In the genomic region with DNA sequence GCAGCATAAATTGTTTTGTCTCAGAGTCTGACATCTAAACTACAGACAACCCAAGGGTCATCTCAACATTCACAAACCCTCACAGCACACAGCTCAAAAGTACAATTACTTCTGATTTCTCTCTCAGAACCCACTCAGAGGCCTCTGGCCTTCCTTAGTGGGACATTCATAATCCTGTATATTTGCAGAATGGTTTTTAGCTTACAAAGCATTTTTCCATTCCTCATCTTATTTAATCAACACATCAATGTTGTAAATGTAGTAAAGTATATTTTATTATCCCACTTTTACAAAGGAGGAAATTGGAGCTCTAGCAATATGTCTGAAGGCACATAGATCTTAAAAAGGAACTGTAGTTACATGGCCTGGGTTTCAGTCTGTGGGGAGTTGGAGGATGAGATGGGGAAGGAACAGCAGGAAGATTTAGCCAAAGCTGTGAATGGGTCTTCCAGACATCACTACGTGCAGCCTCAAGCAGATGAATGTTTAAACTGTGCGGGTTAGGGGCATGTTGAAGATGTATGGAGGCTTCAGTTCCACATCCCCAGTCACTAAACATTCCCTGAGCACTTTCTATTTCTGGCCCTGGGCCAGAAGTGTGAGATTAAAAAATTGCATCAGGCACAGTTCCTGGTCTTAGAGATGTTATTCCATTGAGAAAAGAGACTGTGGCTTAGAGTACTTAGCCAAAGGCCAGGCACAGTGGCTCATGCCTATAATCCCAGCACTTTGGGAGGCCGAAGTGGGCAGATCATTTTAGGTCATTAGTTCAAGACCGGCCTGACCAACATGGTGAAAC, we compare ENCODE assay signal across 23 cellular contexts. TPM values are rescaled to one million over a fixed set of nuclear protein-coding genes. Genes with fewer than 3 reads are reported as not detected.
"Had no signal": no experiment of that assay in that cellular context is flagged by ENCODE, and none has a peak within 500 bp of the region (broad histone marks: within the 10 kb centered on the region; RNA-seq: fewer than 3 reads in every experiment).

No MANE protein-coding gene starts in this region.

- H3K4me3 ChIP-seq: esophagus squamous epithelium, heart right ventricle, left lung, mucosa of descending colon had no signal

- ATAC-seq: activated CD8-positive, alpha-beta T cell treated with anti-CD3 and anti-CD28 coated beads, Interleukin-2, amount 10 ng/mL, durations not matched to agents 7 days and 5 days; activated T-cell treated with anti-CD3 and anti-CD28 coated beads, Interleukin-2, amount 50 U/mL, for 72 hours; heart right ventricle; left lung; mucosa of descending colon; naive thymus-derived CD8-positive, alpha-beta T cell had no signal

- H3K4me1 ChIP-seq: left lung had no signal

- H3K27me3 ChIP-seq: esophagus squamous epithelium, heart right ventricle, left lung, neutrophil had no signal

- DNase-seq: activated CD4-positive, alpha-beta T cell treated with anti-CD3 and anti-CD28 coated beads, Interleukin-2, amount 10 ng/mL, durations not matched to agents 24 days and 14 days; activated CD4-positive, CD25-positive, alpha-beta regulatory T cell; activated CD8-positive, alpha-beta memory T cell treated with anti-CD3 and anti-CD28 coated beads, Interleukin-2, amount 50 U/mL, for 48 hours; activated CD8-positive, alpha-beta T cell treated with anti-CD3 and anti-CD28 coated beads, Interleukin-2, amount 10 ng/mL, durations not matched to agents 7 days and 5 days; activated gamma-delta T cell; activated T-cell treated with anti-CD3 and anti-CD28 coated beads, Interleukin-2, amount 50 U/mL, for 72 hours; cortex of kidney; effector CD4-positive, alpha-beta T cell; esophagus squamous epithelium; foreskin melanocyte; heart right ventricle; kidney; left lung; mammary epithelial cell; mucosa of descending colon; naive thymus-derived CD8-positive, alpha-beta T cell; retina; small intestine; stimulated activated CD4-positive, alpha-beta T cell treated with anti-CD3 and anti-CD28 coated beads, Interleukin-4, amount 100 ng/mL, for 24 hours; stimulated activated naive CD4-positive, alpha-beta T cell; substantia nigra had no signal

- H3K9me3 ChIP-seq: esophagus squamous epithelium, left lung, mucosa of descending colon, neutrophil had no signal

- H3K27ac ChIP-seq: heart right ventricle, left lung, neutrophil had no signal

- H3K36me3 ChIP-seq: esophagus squamous epithelium, heart right ventricle, left lung, neutrophil had no signal

RNA-seq across cellular contexts. Expression of gene AKNAD1, which starts 13.3 kb away (rescaled TPM):
- total RNA-seq: activated CD4-positive, alpha-beta T cell treated with anti-CD3 and anti-CD28 coated beads, Interleukin-2, amount 10 ng/mL, durations not matched to agents 24 days and 14 days; activated CD8-positive, alpha-beta T cell treated with anti-CD3 and anti-CD28 coated beads, Interleukin-2, amount 10 ng/mL, durations not matched to agents 7 days and 5 days; activated T-cell treated with anti-CD3 and anti-CD28 coated beads, Interleukin-2, amount 50 U/mL, for 72 hours; heart right ventricle; kidney; left lung; naive thymus-derived CD8-positive, alpha-beta T cell; T-helper 2 cell treated with Interferon-gamma antibody and Interleukin-4, amounts not matched to agents 100 ng/mL and 5 ng/mL, for 36 hours had no signal
- polyA plus RNA-seq: naive thymus-derived CD8-positive, alpha-beta T cell had no signal
